In the genomic region with DNA sequence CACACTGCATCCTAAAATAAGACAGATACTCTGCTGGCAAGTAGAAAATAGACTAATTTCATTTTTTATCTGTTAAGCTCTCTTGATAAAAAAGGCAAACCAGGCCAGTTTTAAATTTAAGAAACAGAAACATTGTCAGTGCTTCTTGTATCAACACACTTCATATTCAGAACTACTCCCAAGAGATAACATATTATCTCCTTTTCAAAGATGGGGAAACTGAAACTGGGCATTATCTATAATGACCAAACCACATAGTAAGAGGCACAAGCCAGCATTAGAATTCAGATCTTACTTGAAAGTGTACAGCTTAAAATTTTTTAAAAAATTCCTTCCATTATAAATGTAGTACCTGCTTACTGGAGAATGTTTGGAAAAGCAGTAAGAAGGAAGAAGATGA, we compare ENCODE assay signal across 17 cellular contexts.
"Had no signal": no experiment of that assay in that cellular context is flagged by ENCODE, and none has a peak within 500 bp of the region (broad histone marks: within the 10 kb centered on the region; RNA-seq: fewer than 3 reads in every experiment).

No MANE protein-coding gene starts in this region.

- H3K27me3 Mint-ChIP-seq: dendritic cell treated with granulocyte-macrophage colony-stimulating factor and Interleukin-4, amounts not matched to agents 40 ng/mL and 50 ng/mL, for 4 days; effector memory CD8-positive, alpha-beta T cell; memory B cell had no signal

- H3K4me3 Mint-ChIP-seq: dendritic cell treated with granulocyte-macrophage colony-stimulating factor and Interleukin-4, amounts not matched to agents 40 ng/mL and 50 ng/mL, for 4 days; effector memory CD8-positive, alpha-beta T cell; memory B cell; mesothelial cell of epicardium; natural killer cell; neural crest cell had no signal

- H3K4me1 Mint-ChIP-seq: memory B cell, mesothelial cell of epicardium had no signal

- H3K27ac ChIP-seq: foreskin keratinocyte, left ventricle myocardium inferior, lower lobe of right lung, right atrium auricular region, upper lobe of left lung, vagina had no signal

- H3K4me3 ChIP-seq: left ventricle myocardium inferior, lower lobe of right lung, right atrium auricular region, upper lobe of left lung, vagina had no signal

- H3K27me3 ChIP-seq: foreskin keratinocyte, right atrium auricular region, upper lobe of left lung, vagina had no signal

- H3K27ac Mint-ChIP-seq: dendritic cell treated with granulocyte-macrophage colony-stimulating factor and Interleukin-4, amounts not matched to agents 40 ng/mL and 50 ng/mL, for 4 days; memory B cell had no signal

- H3K9me3 ChIP-seq: left ventricle myocardium inferior, lower lobe of right lung, right atrium auricular region, upper lobe of left lung, vagina had no signal

- H3K9me3 Mint-ChIP-seq: dendritic cell treated with granulocyte-macrophage colony-stimulating factor and Interleukin-4, amounts not matched to agents 40 ng/mL and 50 ng/mL, for 4 days; effector memory CD8-positive, alpha-beta T cell; memory B cell; mesothelial cell of epicardium; natural killer cell; neural crest cell had no signal

- H3K4me1 ChIP-seq: foreskin keratinocyte, left ventricle myocardium inferior, lower lobe of right lung, right atrium auricular region, upper lobe of left lung, vagina had no signal

- ATAC-seq: effector memory CD8-positive, alpha-beta T cell; foreskin keratinocyte; left cardiac atrium; lower lobe of right lung; natural killer cell had no signal

- DNase-seq: effector memory CD8-positive, alpha-beta T cell; foreskin keratinocyte; kidney; left cardiac atrium; left ventricle myocardium inferior; lower lobe of right lung; natural killer cell; small intestine; stimulated activated CD4-positive, alpha-beta T cell treated with anti-CD3 and anti-CD28 coated beads, Interleukin-12 subunit alpha, Interleukin-12 subunit beta, amount 100 ng/mL, for 4 hours; stimulated activated naive CD4-positive, alpha-beta T cell; upper lobe of left lung had no signal
